Comparison of ENCODE assay signal across 8 cellular contexts in the genomic region with DNA sequence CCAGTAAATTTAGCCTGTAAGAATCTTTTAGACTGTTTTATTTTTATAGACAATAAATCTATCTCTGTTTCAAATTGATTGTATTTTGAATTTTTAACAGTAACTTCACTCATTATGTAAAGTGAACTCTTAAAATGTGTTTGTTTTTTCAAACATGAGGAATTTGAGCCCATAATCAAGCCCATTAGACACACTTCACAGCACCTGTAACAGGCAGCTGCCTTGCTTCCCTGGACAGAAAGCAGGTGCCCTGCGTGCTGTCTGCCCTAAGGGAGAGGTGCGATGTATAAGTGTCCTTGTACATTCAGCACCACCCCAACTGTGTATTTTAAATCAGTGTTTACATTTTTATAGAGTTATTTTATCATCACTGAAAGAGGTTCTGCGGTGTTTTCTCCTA.
"Had no signal": no experiment of that assay in that cellular context is flagged by ENCODE, and none has a peak within 500 bp of the region (broad histone marks: within the 10 kb centered on the region; RNA-seq: fewer than 3 reads in every experiment).

No MANE protein-coding gene starts in this region.

- DNase-seq: activated CD4-positive, alpha-beta memory T cell treated with anti-CD3 and anti-CD28 coated beads for 36 hours; activated CD4-positive, CD25-positive, alpha-beta regulatory T cell treated with anti-CD3 and anti-CD28 coated beads, Interleukin-2, amount 50 U/mL, for 72 hours; activated effector memory CD4-positive, alpha-beta T cell treated with anti-CD3 and anti-CD28 coated beads, Interleukin-2, amount 50 U/mL, for 16 hours; activated T-cell treated with anti-CD3 and anti-CD28 coated beads, Interleukin-2, amount 50 U/mL, for 4 hours; amniotic stem cell; effector memory CD8-positive, alpha-beta T cell; retina; stimulated activated CD4-positive, alpha-beta T cell treated with anti-CD3 and anti-CD28 coated beads, Interleukin-4, amount 100 ng/mL, for 24 hours had no signal
